ENCODE assay signal across 8 cellular contexts in the genomic region with DNA sequence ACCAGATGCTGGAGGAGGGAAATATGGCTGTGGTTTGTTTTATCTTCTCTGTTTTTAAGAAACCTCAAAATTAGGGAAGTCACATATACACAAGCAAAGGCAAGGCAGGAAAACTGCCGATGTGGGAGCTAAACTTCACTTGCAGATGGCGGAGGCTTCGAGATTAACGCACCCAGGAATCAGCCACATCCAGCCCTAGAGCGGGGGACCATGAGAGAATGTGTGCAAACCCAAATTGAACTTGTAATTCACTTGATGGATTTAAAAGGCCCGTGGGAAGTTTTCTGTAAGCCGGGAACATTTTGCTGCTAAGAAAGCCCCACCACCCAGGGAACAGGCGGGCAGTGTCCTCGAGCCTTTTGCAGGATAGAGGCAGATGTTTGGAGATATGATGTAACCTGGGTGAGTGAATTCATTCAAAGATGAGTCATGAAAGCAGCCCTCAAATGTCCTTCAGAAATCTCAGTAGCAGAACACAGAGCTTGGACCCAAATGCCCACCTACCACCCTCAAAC. TPM values are rescaled to one million over a fixed set of nuclear protein-coding genes. Genes with fewer than 3 reads are reported as not detected.
DNase-seq lines count a peak whose midpoint lies in the region; ATAC-seq, FAIRE-seq and TF ChIP-seq lines count a peak whose summit lies in the region.
"Had no signal": no experiment of that assay in that cellular context is flagged by ENCODE, and none has a peak within 500 bp of the region (broad histone marks: within the 10 kb centered on the region; RNA-seq: fewer than 3 reads in every experiment).

No MANE protein-coding gene starts in this region.

- H3K27ac ChIP-seq in HL-60 (replicated peaks) (peak overlapping the region; percentile 74), muscle layer of duodenum (ENCODE audit: low read length) (peak overlapping the region; percentile 36)

- H3K4me3 ChIP-seq in HL-60 (replicated peaks; ENCODE audit: insufficient read depth, low read length), result no peak overlapping the region
- no peak overlapping the region for H3K4me3 ChIP-seq in muscle layer of duodenum (ENCODE audit: low read depth in 1 of 2, low read length in 2 of 2)

- H3K4me3 Mint-ChIP-seq in activated naive CD8-positive, alpha-beta T cell treated with anti-CD3 and anti-CD28 coated beads, Interleukin-2, amount 10 ng/mL, durations not matched to agents 7 days and 5 days, result peak overlapping the region; percentile 7

- POLR2A ChIA-PET in activated naive CD8-positive, alpha-beta T cell treated with anti-CD3 and anti-CD28 coated beads, Interleukin-2, amount 10 ng/mL, durations not matched to agents 7 days and 5 days (lab: Charles Lee), result interaction anchor here (0.8 to 1.8 kb wide), 3 partner anchors 11 to 69 kb away, joined by 3 to 6 read pairs (median 3); no protein-coding TSS in a partner anchor

- no peaks in the 10 kb centered on the region for H3K27me3 Mint-ChIP-seq in activated naive CD8-positive, alpha-beta T cell treated with anti-CD3 and anti-CD28 coated beads, Interleukin-2, amount 10 ng/mL, durations not matched to agents 7 days and 5 days

- no peaks in the 10 kb centered on the region for H3K36me3 ChIP-seq in muscle layer of duodenum (ENCODE audit: control insufficient read depth in 1 of 2, insufficient read depth in 2 of 2, low read length in 2 of 2)

- peak; percentile 14 for ATAC-seq in activated naive CD8-positive, alpha-beta T cell treated with anti-CD3 and anti-CD28 coated beads, Interleukin-2, amount 10 ng/mL, durations not matched to agents 7 days and 5 days (ENCODE audit: low read depth)
- no peak for ATAC-seq in HG02852 (IDR thresholded peaks at IDR 0.05; ENCODE audit: unreplicated experiment)

- H3K9me3 Mint-ChIP-seq in activated naive CD8-positive, alpha-beta T cell treated with anti-CD3 and anti-CD28 coated beads, Interleukin-2, amount 10 ng/mL, durations not matched to agents 7 days and 5 days, result no peaks in the 10 kb centered on the region

- H3K27ac Mint-ChIP-seq in activated naive CD8-positive, alpha-beta T cell treated with anti-CD3 and anti-CD28 coated beads, Interleukin-2, amount 10 ng/mL, durations not matched to agents 7 days and 5 days, result peak overlapping the region; percentile 14

- peak; percentile 83 for FAIRE-seq in GM12891 (lab: Jason Lieb, UNC)

- H3K9me3 ChIP-seq in muscle layer of duodenum (ENCODE audit: control insufficient read depth in 1 of 2, low read length in 2 of 2), result no peaks in the 10 kb centered on the region

- peaks cover 52% of the 10 kb centered on the region for H3K4me1 Mint-ChIP-seq in activated naive CD8-positive, alpha-beta T cell treated with anti-CD3 and anti-CD28 coated beads, Interleukin-2, amount 10 ng/mL, durations not matched to agents 7 days and 5 days

- peaks cover 10 to 15% of the 10 kb centered on the region in 2 donors for H3K4me1 ChIP-seq in muscle layer of duodenum (ENCODE audit: control insufficient read depth in 1 of 2, insufficient read depth in 2 of 2, low read length in 2 of 2)

- no peak for TF ChIP-seq CTCF in HL-60 (IDR thresholded peaks at IDR 0.05; ENCODE audit: insufficient read depth, low read length)

- TF ChIP-seq POLR2A in GM12891 (IDR thresholded peaks at IDR 0.05; ENCODE audit: low read depth, low read length), result no peak

- H3K27me3 ChIP-seq in HL-60 (ENCODE audit: insufficient read depth, poor library complexity, severe bottlenecking) (no peaks in the 10 kb centered on the region), muscle layer of duodenum (ENCODE audit: low read depth, low read length) (no peaks in the 10 kb centered on the region)

- DNase-seq in GM12891 (ENCODE audit: insufficient read length, low spot score) (no peak), HL-60 (ENCODE audit: low read depth in 1 of 2, low spot score in 1 of 2) (peak; percentile 79 to 87), NCI-H1105 (lab: John Stamatoyannopoulos, UW) (no peak)
- no peak for DNase-seq in activated naive CD8-positive, alpha-beta T cell treated with anti-CD3 and anti-CD28 coated beads, Interleukin-2, amount 10 ng/mL, durations not matched to agents 7 days and 5 days
- no peak for DNase-seq in central memory CD4-positive, alpha-beta T cell
- DNase-seq: left cardiac atrium had no signal

- peaks cover 10% of the 10 kb centered on the region for H3K36me3 Mint-ChIP-seq in activated naive CD8-positive, alpha-beta T cell treated with anti-CD3 and anti-CD28 coated beads, Interleukin-2, amount 10 ng/mL, durations not matched to agents 7 days and 5 days

TF ChIP-seq in GM12891, 5 proteins besides CTCF, POLR2A, EP300 and RAD21:
- TF ChIP-seq SPI1 (IDR thresholded peaks at IDR 0.05; ENCODE audit: low read depth, low read length), result peak; percentile 61
- no peak for TF ChIP-seq POU2F2 (IDR thresholded peaks at IDR 0.05; ENCODE audit: low read depth, low read length)

RNA-seq across cellular contexts. Expression of gene PREX1, which starts 39.9 kb away (rescaled TPM):
- 54.9 TPM for polyA plus RNA-seq in GM12891 (2012; ENCODE audit: low read depth, missing spikeins)
- total RNA-seq in activated naive CD8-positive, alpha-beta T cell treated with anti-CD3 and anti-CD28 coated beads, Interleukin-2, amount 10 ng/mL, durations not matched to agents 7 days and 5 days, result 100 to 1,000 TPM; 142 to 147 TPM

Comparison
In these comparisons a context has a peak if more than half of its experiments do, and no peak if none do; other contexts are left out.
1. DNase-seq: peak in HL-60 (2 of 2); none in GM12891 (single experiment), activated naive CD8-positive, alpha-beta T cell treated with anti-CD3 and anti-CD28 coated beads, Interleukin-2, amount 10 ng/mL, durations not matched to agents 7 days and 5 days (single experiment), NCI-H1105 (single experiment) and central memory CD4-positive, alpha-beta T cell (single experiment).